8 cellular contexts compared by ENCODE assay signal in genomic region chr3:12193485-12194165, GRCh38. TPM values are rescaled to one million over a fixed set of nuclear protein-coding genes. Genes with fewer than 3 reads are reported as not detected.
DNase-seq lines count a peak whose midpoint lies in the region; ATAC-seq and TF ChIP-seq lines count a peak whose summit lies in the region.

No MANE protein-coding gene starts in this region.

- H3K9me3 Mint-ChIP-seq in activated B cell treated with CpG ODN at 0.5 μM for 24 hours (no peaks in the 10 kb centered on the region), endothelial cell (ENCODE audit: unreplicated experiment) (no peaks in the 10 kb centered on the region)

- H3K36me3 Mint-ChIP-seq in activated B cell treated with CpG ODN at 0.5 μM for 24 hours (ENCODE audit: low read depth) (no peaks in the 10 kb centered on the region), endothelial cell (ENCODE audit: low read depth, unreplicated experiment) (peaks cover 11% of the 10 kb centered on the region)

- H3K27ac Mint-ChIP-seq in activated B cell treated with CpG ODN at 0.5 μM for 24 hours (peak overlapping the region; percentile 37), endothelial cell (ENCODE audit: unreplicated experiment) (no peak overlapping the region)

- WGBS in right cardiac atrium, result 97% methylated on average over 1 of the region's 1 CpG

- H3K9me3 ChIP-seq in right cardiac atrium (ENCODE audit: control insufficient read depth, low read length) (no peaks in the 10 kb centered on the region), thoracic aorta (no peaks in the 10 kb centered on the region)

- no peak for TF ChIP-seq CTCF in activated B cell treated with CpG ODN at 0.5 μM for 24 hours (IDR thresholded peaks at IDR 0.05)
- no peak for TF ChIP-seq CTCF in thoracic aorta (IDR thresholded peaks at IDR 0.05)
- no peak for TF ChIP-seq CTCF in endothelial cell (IDR thresholded peaks at IDR 0.05; ENCODE audit: unreplicated experiment)

- POLR2A ChIA-PET in activated B cell treated with CpG ODN at 0.5 μM for 24 hours (lab: Charles Lee), result no interaction called here

- no peaks in the 10 kb centered on the region for H3K36me3 ChIP-seq in thoracic aorta

- no peak overlapping the region for H3K27ac ChIP-seq in right cardiac atrium (ENCODE audit: low read length)
- peak overlapping the region; percentile 85 to 93 for H3K27ac ChIP-seq in thoracic aorta

- CTCF ChIA-PET in activated B cell treated with CpG ODN at 0.5 μM for 24 hours (lab: Charles Lee), result interaction anchor here (1.6 kb wide), 1 partner anchor 56 kb away, joined by 5 read pairs; no protein-coding TSS in a partner anchor

- ATAC-seq in GM19455 (IDR thresholded peaks at IDR 0.05; ENCODE audit: unreplicated experiment) (peak; percentile 50), HG03521 (IDR thresholded peaks at IDR 0.05; ENCODE audit: unreplicated experiment) (peak; percentile 31), activated B cell treated with CpG ODN at 0.5 μM for 24 hours (ENCODE audit: low read depth) (peak; percentile 48), right cardiac atrium (peak; percentile 74 to 85), thoracic aorta (ENCODE audit: insufficient number of reproducible peaks, low FRiP score, low read depth) (peak; percentile 78)

- H3K27me3 ChIP-seq in right cardiac atrium (ENCODE audit: control insufficient read depth, insufficient read depth) (no peaks in the 10 kb centered on the region), thoracic aorta (replicated peaks; ENCODE audit: insufficient read depth) (no peaks in the 10 kb centered on the region)

- H3K4me1 Mint-ChIP-seq in activated B cell treated with CpG ODN at 0.5 μM for 24 hours, result peaks cover 13% of the 10 kb centered on the region
- H3K4me1 Mint-ChIP-seq in endothelial cell (ENCODE audit: unreplicated experiment), result peaks cover 2% of the 10 kb centered on the region

- H3K4me3 ChIP-seq in right cardiac atrium (ENCODE audit: low read length) (no peak overlapping the region), thoracic aorta (peak overlapping the region; percentile 6)

- no peaks in the 10 kb centered on the region for H3K27me3 Mint-ChIP-seq in activated B cell treated with CpG ODN at 0.5 μM for 24 hours
- H3K27me3 Mint-ChIP-seq in endothelial cell (ENCODE audit: unreplicated experiment), result no peaks in the 10 kb centered on the region

- no peak overlapping the region for H3K4me3 Mint-ChIP-seq in activated B cell treated with CpG ODN at 0.5 μM for 24 hours
- no peak overlapping the region for H3K4me3 Mint-ChIP-seq in endothelial cell (ENCODE audit: unreplicated experiment)

- H3K4me1 ChIP-seq in right cardiac atrium (ENCODE audit: control insufficient read depth, insufficient read depth, low read length) (peaks cover 3% of the 10 kb centered on the region), thoracic aorta (ENCODE audit: control insufficient read depth in 1 of 2, low read depth in 2 of 2) (peaks cover 35 to 57% of the 10 kb centered on the region in 2 donors)

- intact Hi-C loops in activated B cell treated with CpG ODN at 0.5 μM for 24 hours (cut with micrococcal nuclease) (no loop called here), right cardiac atrium (cut with DNase I) (no loop called here)

- DNase-seq in CD1c-positive myeloid dendritic cell (ENCODE audit: extremely low spot score) (peak; percentile 96), activated B cell treated with CpG ODN at 0.5 μM for 24 hours (no peak), right cardiac atrium (peak in 1 of 3 donors; percentile 32), thoracic aorta (ENCODE audit: low spot score) (no peak), endothelial cell (ENCODE audit: low spot score) (no peak)
- no peak for DNase-seq in effector CD8-positive, alpha-beta T cell (lab: John Stamatoyannopoulos, UW)

RNA-seq across cellular contexts. Expression of gene TIMP4, which starts 34.9 kb away (rescaled TPM):
- total RNA-seq in activated B cell treated with CpG ODN at 0.5 μM for 24 hours (not detected in 2 replicates), right cardiac atrium (10 to 100 TPM; 13.7 to 33.7 (median 17.3) TPM), thoracic aorta (10 to 100 TPM; 56.7 to 73.9 TPM), endothelial cell (ENCODE audit: unreplicated experiment) (0.69 TPM)
- 18.6 TPM for polyA plus RNA-seq in right cardiac atrium
